9 cellular contexts compared by ENCODE assay signal in genomic region chr12:94145231-94145979, GRCh38. TPM values are rescaled to one million over a fixed set of nuclear protein-coding genes. Genes with fewer than 3 reads are reported as not detected.
DNase-seq lines count a peak whose midpoint lies in the region; ATAC-seq and TF ChIP-seq lines count a peak whose summit lies in the region.
"Had no signal": no experiment of that assay in that cellular context is flagged by ENCODE, and none has a peak within 500 bp of the region (broad histone marks: within the 10 kb centered on the region; RNA-seq: fewer than 3 reads in every experiment).

No MANE protein-coding gene starts in this region.

- H3K23me2 ChIP-seq in H9 (ENCODE audit: insufficient read length, low read depth, low read length, poor library complexity, severe bottlenecking) = peaks cover 19% of the 10 kb centered on the region

- H3K4me1 Mint-ChIP-seq in H9 = peaks cover 17 to 21% of the 10 kb centered on the region in 2 experiments

- peak overlapping the region in 1 of 3 experiments; percentile 57; a peak in 1 of 7 replicates for H3K27ac Mint-ChIP-seq in H9
- H3K27ac Mint-ChIP-seq: activated CD4-positive, alpha-beta memory T cell treated with anti-CD3 and anti-CD28 coated beads for 36 hours had no signal

- TF ChIP-seq CTCF in H9 (conservative IDR thresholded peaks at IDR 0.05) = peak; percentile 37; the same call in 1 of the 3 replicates

- no peak overlapping the region for H2BK12ac ChIP-seq in H9 (ENCODE audit: insufficient read length, low read depth, low read length)

- H3K27ac ChIP-seq in H9 (ENCODE audit: insufficient read length, low read depth, low read length) = no peak overlapping the region

- H3K9ac ChIP-seq in H9 (ENCODE audit: extremely low read depth, insufficient read length, low read length) = no peak overlapping the region

- H3K23ac ChIP-seq in H9 (ENCODE audit: insufficient read length, low read depth, low read length) = no peak overlapping the region

- H4K91ac ChIP-seq in H9 (ENCODE audit: insufficient read length, low read depth, low read length) = no peak overlapping the region

- no peak overlapping the region for H4K5ac ChIP-seq in H9 (ENCODE audit: insufficient read length, low read depth, low read length)

- no peak overlapping the region for H2AK5ac ChIP-seq in H9 (ENCODE audit: insufficient read length, low read length)

- H2BK120ac ChIP-seq in H9 (ENCODE audit: low read depth, low read length, poor library complexity, severe bottlenecking) = no peak overlapping the region

- no peak overlapping the region for H4K8ac ChIP-seq in H9 (replicated peaks; ENCODE audit: insufficient read length, low read depth, low read length)

- no peak overlapping the region for H3K18ac ChIP-seq in H9 (ENCODE audit: insufficient read length, low read depth, low read length)

- no peak overlapping the region for H3K4me3 Mint-ChIP-seq in H9
- H3K4me3 Mint-ChIP-seq: activated CD4-positive, alpha-beta memory T cell treated with anti-CD3 and anti-CD28 coated beads for 36 hours had no signal

- WGBS in H9 (ENCODE audit: extremely low coverage, insufficient read length, low lambda C conversion rate) = no CpG with 5 or more reads among the region's 12 CpGs

- no peaks in the 10 kb centered on the region for H4K20me1 ChIP-seq in H9 (ENCODE audit: control insufficient read depth, insufficient read depth, insufficient read length)

- no peak overlapping the region for H3K14ac ChIP-seq in H9 (ENCODE audit: insufficient read depth, low read length)

- no peaks in the 10 kb centered on the region for H3K36me3 Mint-ChIP-seq in H9 (ENCODE audit: insufficient read depth in 1 of 3, low read depth in 3 of 3)
- H3K36me3 Mint-ChIP-seq: activated CD4-positive, alpha-beta memory T cell treated with anti-CD3 and anti-CD28 coated beads for 36 hours had no signal

- H3K4me2 ChIP-seq in H9 (ENCODE audit: insufficient read depth, insufficient read length, low read length) = no peak overlapping the region

- H2BK15ac ChIP-seq in H9 (ENCODE audit: low read depth, low read length) = no peak overlapping the region

- H3K4ac ChIP-seq in H9 (ENCODE audit: low read depth, low read length) = no peak overlapping the region

- no peak overlapping the region for H3K56ac ChIP-seq in H9 (ENCODE audit: insufficient read length, low read depth, low read length)

- peaks cover 89% of the 10 kb centered on the region for H3K27me3 Mint-ChIP-seq in H9 (ENCODE audit: low read depth)

- no peaks in the 10 kb centered on the region for H3K79me1 ChIP-seq in H9 (ENCODE audit: insufficient read depth, low read depth, low read length, poor library complexity, severe bottlenecking)

- H3K9me3 Mint-ChIP-seq in H9 = no peaks in the 10 kb centered on the region; a peak in 1 of 5 replicates
- H3K9me3 Mint-ChIP-seq: activated CD4-positive, alpha-beta memory T cell treated with anti-CD3 and anti-CD28 coated beads for 36 hours had no signal

- no peak overlapping the region for H3T11ph ChIP-seq in H9 (ENCODE audit: low read length)

- no peak overlapping the region for H2AFZ ChIP-seq in H9 (ENCODE audit: low read length)

- no peak overlapping the region for H2BK5ac ChIP-seq in H9 (ENCODE audit: insufficient read length, low read length)

- peaks cover 28% of the 10 kb centered on the region for H3K27me3 ChIP-seq in H9 (ENCODE audit: insufficient read depth, low read length)

- H2BK20ac ChIP-seq in H9 (ENCODE audit: low read depth, low read length, poor library complexity, severe bottlenecking) = no peak overlapping the region

- H3K4me1 ChIP-seq in H9 (ENCODE audit: insufficient read depth, low read length) = no peaks in the 10 kb centered on the region

- DNase-seq in AML-193 (lab: John Stamatoyannopoulos, UW) = peak; percentile 34 to 57
- no peak for DNase-seq in H9
- DNase-seq in UCSD-AML1 (lab: John Stamatoyannopoulos, UW; ENCODE audit: unreplicated experiment) = peak; percentile 21
- DNase-seq in left lobe of liver (ENCODE audit: low spot score) = no peak
- DNase-seq in NCI-H2196 (lab: John Stamatoyannopoulos, UW; ENCODE audit: unreplicated experiment) = no peak
- DNase-seq in OCI-M2 (lab: John Stamatoyannopoulos, UW; ENCODE audit: unreplicated experiment) = no peak
- DNase-seq: activated CD4-positive, alpha-beta memory T cell treated with anti-CD3 and anti-CD28 coated beads for 36 hours had no signal

- ATAC-seq in left lobe of liver (peak; percentile 46), HG02798 (IDR thresholded peaks at IDR 0.05; ENCODE audit: poor library complexity, unreplicated experiment) (no peak), HG02884 (IDR thresholded peaks at IDR 0.05; ENCODE audit: unreplicated experiment) (no peak)

- H3K9me3 ChIP-seq in H9 (ENCODE audit: control insufficient read depth, low read depth, low read length) = no peaks in the 10 kb centered on the region

- H3K79me2 ChIP-seq in H9 (ENCODE audit: insufficient read depth, low read length) = no peaks in the 10 kb centered on the region

RNA-seq across cellular contexts. Expression of gene PLXNC1, which starts 3.0 kb away (rescaled TPM):
- 0.53 and 1.2 TPM in 2 replicates for total RNA-seq in H9 (2021)
- 1.1 TPM for total RNA-seq in left lobe of liver

Comparison
In these comparisons a context has a peak if more than half of its experiments do, and no peak if none do; other contexts are left out.
1. DNase-seq: peak in AML-193 (2 of 2) and UCSD-AML1 (single experiment); none in H9 (single experiment), left lobe of liver (single experiment), NCI-H2196 (single experiment) and OCI-M2 (single experiment).